12 cellular contexts compared by ENCODE assay signal in genomic region chr12:107783406-107784376, GRCh38. TPM values are rescaled to one million over a fixed set of nuclear protein-coding genes. Genes with fewer than 3 reads are reported as not detected.
DNase-seq lines count a peak whose midpoint lies in the region; ATAC-seq and TF ChIP-seq lines count a peak whose summit lies in the region.
"Had no signal": no experiment of that assay in that cellular context is flagged by ENCODE, and none has a peak within 500 bp of the region (broad histone marks: within the 10 kb centered on the region; RNA-seq: fewer than 3 reads in every experiment).

No MANE protein-coding gene starts in this region.

- H3K27ac ChIP-seq in coronary artery: no peak overlapping the region

- peak overlapping the region; percentile 72 for H3K27ac Mint-ChIP-seq in dendritic cell treated with granulocyte-macrophage colony-stimulating factor and Interleukin-4, amounts not matched to agents 40 ng/mL and 50 ng/mL, for 4 days
- no peak overlapping the region for H3K27ac Mint-ChIP-seq in activated T-helper 17 cell treated with anti-CD3 and anti-CD28 coated beads, Interleukin-2, amount 50 U/mL, for 72 hours

- H3K4me1 Mint-ChIP-seq in dendritic cell treated with granulocyte-macrophage colony-stimulating factor and Interleukin-4, amounts not matched to agents 40 ng/mL and 50 ng/mL, for 4 days (ENCODE audit: low read depth): peaks cover 43% of the 10 kb centered on the region
- no peaks in the 10 kb centered on the region for H3K4me1 Mint-ChIP-seq in activated T-helper 17 cell treated with anti-CD3 and anti-CD28 coated beads, Interleukin-2, amount 50 U/mL, for 72 hours

- no peak for DNase-seq in ecto neural progenitor cell (ENCODE audit: low spot score)
- DNase-seq in coronary artery (ENCODE audit: low spot score): no peak
- no peak for DNase-seq in pons (ENCODE audit: low spot score)
- DNase-seq: DND-41; NCI-H446 treated with DMSO at 0.1 percent for 48 hours; stimulated activated CD4-positive, alpha-beta T cell treated with anti-CD3 and anti-CD28 coated beads, Interleukin-2, amount 100 ng/mL, for 24 hours had no signal

- no peak for TF ChIP-seq CTCF in coronary artery (IDR thresholded peaks at IDR 0.05)

- H3K36me3 Mint-ChIP-seq in dendritic cell treated with granulocyte-macrophage colony-stimulating factor and Interleukin-4, amounts not matched to agents 40 ng/mL and 50 ng/mL, for 4 days (ENCODE audit: low read depth): no peaks in the 10 kb centered on the region
- H3K36me3 Mint-ChIP-seq in activated T-helper 17 cell treated with anti-CD3 and anti-CD28 coated beads, Interleukin-2, amount 50 U/mL, for 72 hours (ENCODE audit: low read depth): no peaks in the 10 kb centered on the region

- ATAC-seq in GM19025 (IDR thresholded peaks at IDR 0.05; ENCODE audit: low read depth, unreplicated experiment) (peak; percentile 59), HG02588 (IDR thresholded peaks at IDR 0.05; ENCODE audit: unreplicated experiment) (peak; percentile 60), HG03469 (IDR thresholded peaks at IDR 0.05; ENCODE audit: unreplicated experiment) (peak; percentile 44)
- ATAC-seq in activated T-helper 17 cell treated with anti-CD3 and anti-CD28 coated beads, Interleukin-2, amount 50 U/mL, for 72 hours (replicated peaks): no peak
- ATAC-seq: esophagus mucosa had no signal

- no peaks in the 10 kb centered on the region for H3K9me3 Mint-ChIP-seq in dendritic cell treated with granulocyte-macrophage colony-stimulating factor and Interleukin-4, amounts not matched to agents 40 ng/mL and 50 ng/mL, for 4 days
- H3K9me3 Mint-ChIP-seq in activated T-helper 17 cell treated with anti-CD3 and anti-CD28 coated beads, Interleukin-2, amount 50 U/mL, for 72 hours: no peaks in the 10 kb centered on the region

- intact Hi-C loops in dendritic cell treated with granulocyte-macrophage colony-stimulating factor and Interleukin-4, amounts not matched to agents 40 ng/mL and 50 ng/mL, for 4 days (cut with micrococcal nuclease): loop anchor here (10.0 kb wide), 1 partner anchor 61 kb away; no protein-coding TSS in a partner anchor

- peak overlapping the region; percentile 9 for H3K4me3 Mint-ChIP-seq in dendritic cell treated with granulocyte-macrophage colony-stimulating factor and Interleukin-4, amounts not matched to agents 40 ng/mL and 50 ng/mL, for 4 days
- H3K4me3 Mint-ChIP-seq in activated T-helper 17 cell treated with anti-CD3 and anti-CD28 coated beads, Interleukin-2, amount 50 U/mL, for 72 hours: no peak overlapping the region

- no peaks in the 10 kb centered on the region for H3K27me3 Mint-ChIP-seq in dendritic cell treated with granulocyte-macrophage colony-stimulating factor and Interleukin-4, amounts not matched to agents 40 ng/mL and 50 ng/mL, for 4 days
- peaks cover 22% of the 10 kb centered on the region for H3K27me3 Mint-ChIP-seq in activated T-helper 17 cell treated with anti-CD3 and anti-CD28 coated beads, Interleukin-2, amount 50 U/mL, for 72 hours

- H3K4me3 ChIP-seq in coronary artery: no peak overlapping the region

RNA-seq across cellular contexts. Expression of gene ASCL4, which starts 9.2 kb away (rescaled TPM):
- not detected for total RNA-seq in activated T-helper 17 cell treated with anti-CD3 and anti-CD28 coated beads, Interleukin-2, amount 50 U/mL, for 72 hours
- total RNA-seq: esophagus mucosa had no signal

RNA-seq across cellular contexts. Expression of gene PRDM4, which starts 22.8 kb away (rescaled TPM):
- total RNA-seq in activated T-helper 17 cell treated with anti-CD3 and anti-CD28 coated beads, Interleukin-2, amount 50 U/mL, for 72 hours: 10 to 100 TPM; 28.1 to 32.6 TPM
